Comparison of ENCODE assay signal across 8 cellular contexts in genomic region chr9:77455312-77455927, GRCh38.
A peak's percentile ranks its signal among the peaks of the same experiment; 100 is the strongest.
DNase-seq lines count a peak whose midpoint lies in the region; FAIRE-seq and TF ChIP-seq lines count a peak whose summit lies in the region.

No MANE protein-coding gene starts in this region.

- no peaks in the 10 kb centered on the region for H4K20me1 ChIP-seq in endothelial cell of umbilical vein (replicated peaks; ENCODE audit: control insufficient read depth, extremely low read depth, insufficient read depth, low read length)

- no peak overlapping the region for H3K4me2 ChIP-seq in endothelial cell of umbilical vein (ENCODE audit: insufficient read depth, low read length)

- no peak overlapping the region for H3K4me3 ChIP-seq in ACC112 (ENCODE audit: low read depth, low read length)
- H3K4me3 ChIP-seq in HL-60 (replicated peaks; ENCODE audit: insufficient read depth, low read length): no peak overlapping the region
- H3K4me3 ChIP-seq in endothelial cell of umbilical vein (replicated peaks in 1 of 3; ENCODE audit: insufficient read depth in 1 of 3, low read depth in 1 of 3, low read length in 3 of 3): no peak overlapping the region
- no peak overlapping the region for H3K4me3 ChIP-seq in vagina
- no peak overlapping the region for H3K4me3 ChIP-seq in sigmoid colon

- peaks cover 5% of the 10 kb centered on the region for H3K4me1 ChIP-seq in ACC112 (ENCODE audit: control insufficient read depth, insufficient read depth, low read length, unreplicated experiment)
- no peaks in the 10 kb centered on the region for H3K4me1 ChIP-seq in endothelial cell of umbilical vein (ENCODE audit: control insufficient read depth, extremely low read depth, insufficient read depth, low read length)
- H3K4me1 ChIP-seq in vagina: peaks cover 5% of the 10 kb centered on the region
- peaks cover 0 to 16% (median 11%) of the 10 kb centered on the region in 4 donors for H3K4me1 ChIP-seq in sigmoid colon

- no peaks in the 10 kb centered on the region for H3K36me3 ChIP-seq in ACC112 (ENCODE audit: insufficient read depth, low read length)
- H3K36me3 ChIP-seq in endothelial cell of umbilical vein (ENCODE audit: control insufficient read depth in 2 of 2, extremely low read depth in 1 of 2, insufficient read depth in 2 of 2, low read length in 2 of 2): no peaks in the 10 kb centered on the region
- no peaks in the 10 kb centered on the region for H3K36me3 ChIP-seq in vagina
- no peaks in the 10 kb centered on the region for H3K36me3 ChIP-seq in sigmoid colon

- peak overlapping the region; percentile 45; the same call in 1 of the 2 replicates for H3K27ac ChIP-seq in ACC112 (ENCODE audit: low read depth, low read length)
- no peak overlapping the region for H3K27ac ChIP-seq in HL-60 (replicated peaks)
- no peak overlapping the region for H3K27ac ChIP-seq in endothelial cell of umbilical vein (ENCODE audit: insufficient read depth, low read depth, low read length)
- no peak overlapping the region for H3K27ac ChIP-seq in vagina
- no peak overlapping the region for H3K27ac ChIP-seq in sigmoid colon

- CTCF ChIA-PET in endothelial cell of umbilical vein (lab: Charles Lee): interaction anchor here (0.7 to 9.4 kb wide), 13 partner anchors 12 to 666 kb away, joined by 3 to 214 read pairs (median 18); partner anchors contain the start of gene GNA14

- FAIRE-seq in GM12891 (lab: Jason Lieb, UNC): peak; percentile 67
- no peak for FAIRE-seq in endothelial cell of umbilical vein (lab: Jason Lieb, UNC)

- no peaks in the 10 kb centered on the region for H3K9me3 ChIP-seq in endothelial cell of umbilical vein (replicated peaks; ENCODE audit: control insufficient read depth, insufficient read depth, low read length)
- no peaks in the 10 kb centered on the region for H3K9me3 ChIP-seq in vagina
- H3K9me3 ChIP-seq in sigmoid colon: no peaks in the 10 kb centered on the region

- no peaks in the 10 kb centered on the region for H3K27me3 ChIP-seq in ACC112 (ENCODE audit: insufficient read depth, low read length)
- no peaks in the 10 kb centered on the region for H3K27me3 ChIP-seq in HL-60 (ENCODE audit: insufficient read depth, poor library complexity, severe bottlenecking)
- no peaks in the 10 kb centered on the region for H3K27me3 ChIP-seq in endothelial cell of umbilical vein (ENCODE audit: control insufficient read depth in 2 of 2, insufficient read depth in 2 of 2, low read length in 2 of 2)
- H3K27me3 ChIP-seq in vagina: no peaks in the 10 kb centered on the region
- H3K27me3 ChIP-seq in sigmoid colon: no peaks in the 10 kb centered on the region

- no peak overlapping the region for H3K9ac ChIP-seq in endothelial cell of umbilical vein (replicated peaks; ENCODE audit: extremely low read depth, insufficient read depth, low read length)

- DNase-seq in GM12891 (ENCODE audit: insufficient read length, low spot score) (no peak), HL-60 (ENCODE audit: low read depth in 1 of 2, low spot score in 1 of 2) (peak; percentile 28 to 73), SW 1271 (lab: John Stamatoyannopoulos, UW) (peak; percentile 16 to 41), endothelial cell of umbilical vein (ENCODE audit: low read depth, low spot score) (peak; percentile 34), vagina (ENCODE audit: extremely low spot score in 2 of 2) (no peak), sigmoid colon (no peak)
- peak; percentile 33 for DNase-seq in stimulated activated CD4-positive, alpha-beta T cell treated with anti-CD3 and anti-CD28 coated beads, Interleukin-1b, Interleukin-23, amount 100 ng/mL, for 48 hours

- 40 to 74% methylated on average over 8 of the region's 8 CpGs for WGBS in sigmoid colon, 2 donors

- dilution Hi-C loops in endothelial cell of umbilical vein (cut with MboI; ENCODE audit: extremely low pct_ligation_motif_present, low sequenced_read_pairs): no loop called here

- BruUV-seq in endothelial cell of umbilical vein (replicated peaks; lab: Mats Ljungman, UMichigan): no TSS peak

- H3K79me2 ChIP-seq in ACC112 (ENCODE audit: control insufficient read depth, insufficient read depth, low read length, unreplicated experiment) (no peaks in the 10 kb centered on the region), endothelial cell of umbilical vein (ENCODE audit: control insufficient read depth, insufficient read depth, low read length) (no peaks in the 10 kb centered on the region)

- TF ChIP-seq POLR2A in GM12891 (IDR thresholded peaks at IDR 0.05; ENCODE audit: low read depth, low read length): no peak
- TF ChIP-seq POLR2A in endothelial cell of umbilical vein (IDR thresholded peaks at IDR 0.05; ENCODE audit: low read depth, low read length): no peak
- TF ChIP-seq POLR2A in vagina (IDR thresholded peaks at IDR 0.05): no peak
- no peak for TF ChIP-seq POLR2A in sigmoid colon (IDR thresholded peaks at IDR 0.05)

- intact Hi-C loops in endothelial cell of umbilical vein (cut with micrococcal nuclease) (loop anchor here (5.0 to 10.0 kb wide), 4 partner anchors 129 to 759 kb away; no protein-coding TSS in a partner anchor), vagina (cut with DNase I) (no loop called here), sigmoid colon (cut with DNase I) (loop anchor here (5.0 kb wide), 1 partner anchor 192 kb away; the partner anchor contains the start of gene GNA14)

- peak; percentile 58 for TF ChIP-seq CTCF in HL-60 (IDR thresholded peaks at IDR 0.05; ENCODE audit: insufficient read depth, low read length)
- peak; percentile 55 to 70 for TF ChIP-seq CTCF in endothelial cell of umbilical vein (IDR thresholded peaks at IDR 0.05; ENCODE audit: extremely low read depth in 1 of 2, insufficient read depth in 1 of 2, low read depth in 1 of 2, low read length in 2 of 2)
- TF ChIP-seq CTCF in vagina (IDR thresholded peaks at IDR 0.05): peak in 1 of 3 experiments; percentile 5
- TF ChIP-seq CTCF in sigmoid colon (IDR thresholded peaks at IDR 0.05): no peak

- TF ChIP-seq EP300 in sigmoid colon (IDR thresholded peaks at IDR 0.05): no peak

- no peaks in the 10 kb centered on the region for H3K9me1 ChIP-seq in endothelial cell of umbilical vein (replicated peaks; ENCODE audit: control insufficient read depth, extremely low read depth, insufficient read depth, low read length)

- no peak overlapping the region for H2AFZ ChIP-seq in ACC112 (ENCODE audit: low read length, unreplicated experiment)
- H2AFZ ChIP-seq in endothelial cell of umbilical vein (ENCODE audit: low read depth, low read length): no peak overlapping the region

- POLR2A ChIA-PET in endothelial cell of umbilical vein (lab: Charles Lee): no interaction called here

TF ChIP-seq in GM12891, 5 proteins besides CTCF, POLR2A, EP300 and RAD21:
- no peak for TF ChIP-seq POLR2AphosphoS5 (IDR thresholded peaks at IDR 0.05; ENCODE audit: low read depth, low read length)
- TF ChIP-seq PAX5 (IDR thresholded peaks at IDR 0.05; ENCODE audit: insufficient read depth, low read length, severe bottlenecking): no peak
TF ChIP-seq in GM12891: peak in this region for 0.

TF ChIP-seq in endothelial cell of umbilical vein, 7 proteins besides CTCF, POLR2A, EP300 and RAD21:
- TF ChIP-seq MYC (IDR thresholded peaks at IDR 0.05; ENCODE audit: low read depth, low read length): peak; percentile 20
- no peak for TF ChIP-seq EZH2 (IDR thresholded peaks at IDR 0.05; ENCODE audit: borderline replicate concordance, low read depth, low read length, severe bottlenecking)

Comparison
In these comparisons a context has a peak if more than half of its experiments do, and no peak if none do; other contexts are left out.
1. DNase-seq: peak in HL-60 (2 of 2), SW 1271 (2 of 2), endothelial cell of umbilical vein (single experiment) and stimulated activated CD4-positive, alpha-beta T cell treated with anti-CD3 and anti-CD28 coated beads, Interleukin-1b, Interleukin-23, amount 100 ng/mL, for 48 hours (single experiment); none in GM12891 (single experiment), vagina (0 of 2) and sigmoid colon (single experiment).
2. CTCF ChIP-seq: peak in HL-60 (single experiment) and endothelial cell of umbilical vein (2 of 2); none in sigmoid colon (0 of 4).